In genomic region chr14:55535521-55536207, GRCh38 we compare ENCODE assay signal across 1 cellular context.
TF ChIP-seq lines count a peak whose summit lies in the region.

No MANE protein-coding gene starts in this region.

TF ChIP-seq in endothelial cell of umbilical vein, 7 proteins besides CTCF, POLR2A, EP300 and RAD21:
- TF ChIP-seq MAX (IDR thresholded peaks at IDR 0.05; ENCODE audit: insufficient read depth, insufficient read length) (no peak), POLR2AphosphoS5 (IDR thresholded peaks at IDR 0.05; ENCODE audit: insufficient read depth, low read depth, low read length) (no peak), MYC (IDR thresholded peaks at IDR 0.05; ENCODE audit: low read depth, low read length) (no peak), JUN (IDR thresholded peaks at IDR 0.05; ENCODE audit: borderline replicate concordance, insufficient read depth, insufficient read length, low read depth) (peak; percentile 71), GATA2 (IDR thresholded peaks at IDR 0.05; ENCODE audit: insufficient read depth, insufficient read length, low read depth, low read length) (no peak), FOS (IDR thresholded peaks at IDR 0.05; ENCODE audit: borderline replicate concordance, insufficient read depth, low read length) (peak; percentile 87), EZH2 (IDR thresholded peaks at IDR 0.05; ENCODE audit: borderline replicate concordance, low read depth, low read length, severe bottlenecking) (no peak)
